Comparison of ENCODE assay signal across 20 cellular contexts in the genomic region with DNA sequence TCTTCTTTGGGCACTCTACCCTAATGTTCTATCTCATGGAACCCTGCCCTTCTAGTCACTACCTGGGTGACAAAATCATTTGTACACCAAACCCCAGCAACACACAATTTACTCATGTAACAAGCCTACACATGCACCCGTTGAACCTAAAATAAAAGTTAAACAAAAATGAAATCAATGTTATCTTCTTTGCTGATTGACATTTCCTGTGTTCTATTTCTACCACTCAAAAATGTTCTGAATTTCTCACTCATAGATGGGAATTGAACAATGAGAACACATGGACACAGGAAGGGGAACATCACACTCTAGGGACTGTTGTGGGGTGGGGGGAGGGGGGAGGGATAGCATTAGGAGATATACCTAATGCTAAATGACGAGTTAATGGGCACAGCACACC. TPM values are rescaled to one million over a fixed set of nuclear protein-coding genes. Genes with fewer than 3 reads are reported as not detected.
"Had no signal": no experiment of that assay in that cellular context is flagged by ENCODE, and none has a peak within 500 bp of the region (broad histone marks: within the 10 kb centered on the region; RNA-seq: fewer than 3 reads in every experiment).

No MANE protein-coding gene starts in this region.

RNA-seq across cellular contexts. Expression of a gene that starts 8.8 kb away (rescaled TPM):
- total RNA-seq: activated naive CD4-positive, alpha-beta T cell treated with anti-CD3 and anti-CD28 coated beads for 36 hours; activated naive CD4-positive, alpha-beta T cell treated with anti-CD3 and anti-CD28 coated beads, Interleukin-2, amount 50 U/mL, for 72 hours; activated naive CD8-positive, alpha-beta T cell treated with anti-CD3 and anti-CD28 coated beads for 36 hours; activated naive CD8-positive, alpha-beta T cell treated with anti-CD3 and anti-CD28 coated beads, Interleukin-2, amount 10 ng/mL, durations not matched to agents 7 days and 5 days; activated T-cell treated with anti-CD3 and anti-CD28 coated beads, Interleukin-2, amount 50 U/mL, for 4 hours; activated T-cell treated with anti-CD3 and anti-CD28 coated beads, Interleukin-2, amount 50 U/mL, for 72 hours; activated T-helper 1 cell treated with anti-CD3 and anti-CD28 coated beads, Interleukin-12 subunit alpha, Interleukin-12 subunit beta, Interleukin-2, Interleukin-4 antibody, amounts not matched to agents 30 ng/mL and 10 ng/mL and 1 ng/mL, durations not matched to agents 14 hours and 24 hours and 36 hours; activated T-helper 17 cell treated with anti-CD3 and anti-CD28 coated beads, Interleukin-2, amount 50 U/mL, for 72 hours; activated T-helper 2 cell treated with anti-CD3 and anti-CD28 coated beads, Interferon-gamma antibody, Interleukin-2, Interleukin-4, amounts not matched to agents 10 μg/mL and 5 μg/mL and 100 μg/mL, durations not matched to agents 14 hours and 24 hours and 36 hours; adrenal gland; aorta; ascending aorta; astrocyte; body of pancreas; breast epithelium; cardiac muscle cell; cardiac septum; cerebellum; chondrocyte had no signal
- polyA plus RNA-seq: adrenal gland, aorta, cardiac muscle cell had no signal

RNA-seq across cellular contexts. Expression of a gene that starts 16.8 kb away (rescaled TPM):
- total RNA-seq: activated naive CD4-positive, alpha-beta T cell treated with anti-CD3 and anti-CD28 coated beads for 36 hours; activated naive CD4-positive, alpha-beta T cell treated with anti-CD3 and anti-CD28 coated beads, Interleukin-2, amount 50 U/mL, for 72 hours; activated naive CD8-positive, alpha-beta T cell treated with anti-CD3 and anti-CD28 coated beads for 36 hours; activated naive CD8-positive, alpha-beta T cell treated with anti-CD3 and anti-CD28 coated beads, Interleukin-2, amount 10 ng/mL, durations not matched to agents 7 days and 5 days; activated T-cell treated with anti-CD3 and anti-CD28 coated beads, Interleukin-2, amount 50 U/mL, for 4 hours; activated T-cell treated with anti-CD3 and anti-CD28 coated beads, Interleukin-2, amount 50 U/mL, for 72 hours; activated T-helper 1 cell treated with anti-CD3 and anti-CD28 coated beads, Interleukin-12 subunit alpha, Interleukin-12 subunit beta, Interleukin-2, Interleukin-4 antibody, amounts not matched to agents 30 ng/mL and 10 ng/mL and 1 ng/mL, durations not matched to agents 14 hours and 24 hours and 36 hours; activated T-helper 17 cell treated with anti-CD3 and anti-CD28 coated beads, Interleukin-2, amount 50 U/mL, for 72 hours; activated T-helper 2 cell treated with anti-CD3 and anti-CD28 coated beads, Interferon-gamma antibody, Interleukin-2, Interleukin-4, amounts not matched to agents 10 μg/mL and 5 μg/mL and 100 μg/mL, durations not matched to agents 14 hours and 24 hours and 36 hours; adrenal gland; aorta; ascending aorta; astrocyte; body of pancreas; breast epithelium; cardiac muscle cell; cardiac septum; cerebellum; chondrocyte had no signal
- polyA plus RNA-seq: adipose tissue, adrenal gland, aorta, cardiac muscle cell had no signal

RNA-seq across cellular contexts. Expression of a gene that starts 47.0 kb away (rescaled TPM):
- total RNA-seq: activated naive CD4-positive, alpha-beta T cell treated with anti-CD3 and anti-CD28 coated beads for 36 hours; activated naive CD4-positive, alpha-beta T cell treated with anti-CD3 and anti-CD28 coated beads, Interleukin-2, amount 50 U/mL, for 72 hours; activated naive CD8-positive, alpha-beta T cell treated with anti-CD3 and anti-CD28 coated beads for 36 hours; activated naive CD8-positive, alpha-beta T cell treated with anti-CD3 and anti-CD28 coated beads, Interleukin-2, amount 10 ng/mL, durations not matched to agents 7 days and 5 days; activated T-cell treated with anti-CD3 and anti-CD28 coated beads, Interleukin-2, amount 50 U/mL, for 4 hours; activated T-cell treated with anti-CD3 and anti-CD28 coated beads, Interleukin-2, amount 50 U/mL, for 72 hours; activated T-helper 1 cell treated with anti-CD3 and anti-CD28 coated beads, Interleukin-12 subunit alpha, Interleukin-12 subunit beta, Interleukin-2, Interleukin-4 antibody, amounts not matched to agents 30 ng/mL and 10 ng/mL and 1 ng/mL, durations not matched to agents 14 hours and 24 hours and 36 hours; activated T-helper 17 cell treated with anti-CD3 and anti-CD28 coated beads, Interleukin-2, amount 50 U/mL, for 72 hours; activated T-helper 2 cell treated with anti-CD3 and anti-CD28 coated beads, Interferon-gamma antibody, Interleukin-2, Interleukin-4, amounts not matched to agents 10 μg/mL and 5 μg/mL and 100 μg/mL, durations not matched to agents 14 hours and 24 hours and 36 hours; adrenal gland; aorta; ascending aorta; astrocyte; body of pancreas; breast epithelium; cardiac muscle cell; cardiac septum; cerebellum; chondrocyte had no signal
- polyA plus RNA-seq: adipose tissue, adrenal gland, aorta, cardiac muscle cell had no signal
